Comparison of ENCODE assay signal across 14 cellular contexts in the genomic region with DNA sequence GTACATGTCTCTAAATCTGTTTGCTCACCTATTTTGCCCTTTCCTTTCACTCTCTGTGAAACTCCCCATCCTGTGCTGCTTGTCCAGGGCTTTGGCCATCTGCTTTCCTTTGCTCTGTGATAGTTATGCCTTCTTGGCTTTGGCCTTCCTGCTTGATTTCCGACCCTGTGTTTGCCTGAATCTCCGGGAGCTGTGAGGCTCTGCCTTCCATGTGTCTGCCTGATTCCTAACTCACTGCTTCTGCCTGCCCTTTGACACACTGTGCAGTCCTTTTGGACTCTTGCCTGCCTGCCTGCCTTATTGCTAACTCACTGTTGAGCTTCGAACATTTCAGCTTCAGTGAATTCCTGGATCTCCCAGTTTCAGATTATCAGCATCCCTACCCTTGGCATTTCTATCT.
DNase-seq lines count a peak whose midpoint lies in the region; ATAC-seq, FAIRE-seq and TF ChIP-seq lines count a peak whose summit lies in the region.
"Had no signal": no experiment of that assay in that cellular context is flagged by ENCODE, and none has a peak within 500 bp of the region (broad histone marks: within the 10 kb centered on the region; RNA-seq: fewer than 3 reads in every experiment).

No MANE protein-coding gene starts in this region.

- no peak overlapping the region for H3K9ac ChIP-seq in endodermal cell (ENCODE audit: extremely low read depth, low read length, poor library complexity, severe bottlenecking)

- no peak for ATAC-seq in effector memory CD8-positive, alpha-beta T cell (replicated peaks)
- ATAC-seq in HG02798 (IDR thresholded peaks at IDR 0.05; ENCODE audit: poor library complexity, unreplicated experiment) = no peak
- ATAC-seq: naive thymus-derived CD8-positive, alpha-beta T cell had no signal

- H3K27me3 ChIP-seq in endodermal cell (ENCODE audit: control insufficient read depth, insufficient read depth, low read length, poor library complexity, severe bottlenecking) (no peaks in the 10 kb centered on the region), small intestine (ENCODE audit: control insufficient read depth in 2 of 2, insufficient read depth in 2 of 2, low read length in 2 of 2) (no peaks in the 10 kb centered on the region)

- H3K4me1 ChIP-seq in endodermal cell (ENCODE audit: control insufficient read depth, insufficient read depth, low read length) (no peaks in the 10 kb centered on the region), small intestine (ENCODE audit: control insufficient read depth in 2 of 2, insufficient read depth in 1 of 2, low read depth in 1 of 2, low read length in 1 of 2) (no peaks in the 10 kb centered on the region)

- DNase-seq in LHCN-M2 (ENCODE audit: low read depth) = peak; percentile 4
- no peak for DNase-seq in endodermal cell
- peak; percentile 34 for DNase-seq in left kidney (ENCODE audit: low read depth, low spot score)
- DNase-seq in small intestine = peak; percentile 26
- DNase-seq in effector memory CD8-positive, alpha-beta T cell = no peak
- no peak for DNase-seq in superior temporal gyrus (ENCODE audit: extremely low spot score)
- DNase-seq in HK-2 (ENCODE audit: unreplicated experiment) = no peak
- DNase-seq: activated naive CD4-positive, alpha-beta T cell treated with Interleukin-2 at 50 U/mL for 16 hours; CD4-positive, CD25-positive, alpha-beta regulatory T cell; cerebellar nuclear complex; MV-4-11; naive thymus-derived CD8-positive, alpha-beta T cell had no signal

- H3K4me3 ChIP-seq in endodermal cell (ENCODE audit: low read length) = no peak overlapping the region
- no peak overlapping the region for H3K4me3 ChIP-seq in small intestine (ENCODE audit: low read depth in 1 of 2, low read length in 2 of 2)

- no peak for FAIRE-seq in small intestine (lab: Jason Lieb, UNC)
- FAIRE-seq: islet of Langerhans had no signal

- H3K9me3 ChIP-seq in endodermal cell (ENCODE audit: control insufficient read depth, low read length) (no peaks in the 10 kb centered on the region), small intestine (ENCODE audit: control insufficient read depth, low read depth) (no peaks in the 10 kb centered on the region)

- H3K9me3 Mint-ChIP-seq in endodermal cell = no peaks in the 10 kb centered on the region
- H3K9me3 Mint-ChIP-seq in effector memory CD8-positive, alpha-beta T cell = no peaks in the 10 kb centered on the region
- H3K9me3 Mint-ChIP-seq: naive thymus-derived CD8-positive, alpha-beta T cell had no signal

- TF ChIP-seq CTCF in endodermal cell (conservative IDR thresholded peaks at IDR 0.05) = no peak

- no peak overlapping the region for H3K27ac Mint-ChIP-seq in endodermal cell
- H3K27ac Mint-ChIP-seq in effector memory CD8-positive, alpha-beta T cell = no peak overlapping the region
- H3K27ac Mint-ChIP-seq: CD4-positive, CD25-positive, alpha-beta regulatory T cell; naive thymus-derived CD8-positive, alpha-beta T cell had no signal

- WGBS in endodermal cell (ENCODE audit: insufficient coverage in 1 of 2, insufficient read length in 1 of 2), 2 experiments = 89 to 92% methylated on average over 3 of the region's 3 CpGs
- 14 to 28% (median 27%) methylated on average over 3 of the region's 3 CpGs for WGBS in small intestine, 3 donors

- no peak overlapping the region for H3K4me3 Mint-ChIP-seq in endodermal cell
- H3K4me3 Mint-ChIP-seq in effector memory CD8-positive, alpha-beta T cell = no peak overlapping the region
- H3K4me3 Mint-ChIP-seq: CD4-positive, CD25-positive, alpha-beta regulatory T cell; naive thymus-derived CD8-positive, alpha-beta T cell had no signal

- peaks cover 3% of the 10 kb centered on the region for H3K4me1 Mint-ChIP-seq in endodermal cell
- H3K4me1 Mint-ChIP-seq in effector memory CD8-positive, alpha-beta T cell (ENCODE audit: low read depth in 2 of 2) = no peaks in the 10 kb centered on the region
- H3K4me1 Mint-ChIP-seq: CD4-positive, CD25-positive, alpha-beta regulatory T cell; naive thymus-derived CD8-positive, alpha-beta T cell had no signal

- no peaks in the 10 kb centered on the region for H3K27me3 Mint-ChIP-seq in endodermal cell (ENCODE audit: insufficient read depth)
- peaks cover 7 to 32% of the 10 kb centered on the region in 2 donors for H3K27me3 Mint-ChIP-seq in effector memory CD8-positive, alpha-beta T cell
- H3K27me3 Mint-ChIP-seq: CD4-positive, CD25-positive, alpha-beta regulatory T cell had no signal

- H3K27ac ChIP-seq in endodermal cell (ENCODE audit: low read depth, low read length) (peak overlapping the region; percentile 3), small intestine (ENCODE audit: low read depth in 1 of 2, low read length in 1 of 2) (no peak overlapping the region)

- H3K36me3 ChIP-seq in endodermal cell (ENCODE audit: control insufficient read depth, insufficient read depth, low read length) = no peaks in the 10 kb centered on the region
- H3K36me3 ChIP-seq in small intestine (ENCODE audit: control insufficient read depth in 2 of 2, insufficient read depth in 2 of 2, low read length in 2 of 2) = no peaks in the 10 kb centered on the region

- no peaks in the 10 kb centered on the region for H3K36me3 Mint-ChIP-seq in endodermal cell (ENCODE audit: low read depth)
- H3K36me3 Mint-ChIP-seq in effector memory CD8-positive, alpha-beta T cell (ENCODE audit: insufficient read depth) = peaks cover 4% of the 10 kb centered on the region
- H3K36me3 Mint-ChIP-seq: CD4-positive, CD25-positive, alpha-beta regulatory T cell; naive thymus-derived CD8-positive, alpha-beta T cell had no signal

Comparison
In these comparisons a context has a peak if more than half of its experiments do, and no peak if none do; other contexts are left out.
1. DNase-seq: peak in LHCN-M2 (single experiment), left kidney (single experiment) and small intestine (single experiment); none in endodermal cell (single experiment), effector memory CD8-positive, alpha-beta T cell (0 of 3), superior temporal gyrus (single experiment) and HK-2 (single experiment).